In genomic region chr11:65135633-65136145, GRCh38 we compare ENCODE assay signal across 8 cellular contexts. TPM values are rescaled to one million over a fixed set of nuclear protein-coding genes. Genes with fewer than 3 reads are reported as not detected.
DNase-seq lines count a peak whose midpoint lies in the region; ATAC-seq and TF ChIP-seq lines count a peak whose summit lies in the region.

No MANE protein-coding gene starts in this region.

- DNase-seq in BE2C = no peak
- DNase-seq in colonic mucosa = no peak
- no peak for DNase-seq in naive thymus-derived CD8-positive, alpha-beta T cell
- no peak for DNase-seq in head of caudate nucleus
- no peak for DNase-seq in COR-L47 (lab: John Stamatoyannopoulos, UW)
- no peak for DNase-seq in cerebellar nuclear complex (lab: John Stamatoyannopoulos, UW)

- intact Hi-C loops in colonic mucosa (cut with DNase I) = loop anchor here (5.0 kb wide), 1 partner anchor 47 kb away; the partner anchor contains the start of gene CAPN1
- intact Hi-C loops in head of caudate nucleus (cut with DNase I) = no loop called here

- H3K79me2 ChIP-seq in Loucy (ENCODE audit: insufficient read depth, low read length) = peaks cover 26% of the 10 kb centered on the region

- peak overlapping the region; percentile 99 to 100 (median 100) for H3K27ac Mint-ChIP-seq in naive thymus-derived CD8-positive, alpha-beta T cell

- no peaks in the 10 kb centered on the region for H3K4me1 ChIP-seq in BE2C
- H3K4me1 ChIP-seq in Loucy (ENCODE audit: insufficient read depth, low read length, poor library complexity, severe bottlenecking) = peaks cover 24% of the 10 kb centered on the region
- peaks cover 15% of the 10 kb centered on the region for H3K4me1 ChIP-seq in colonic mucosa

- H3K4me3 ChIP-seq in BE2C (ENCODE audit: low read depth, low read length) (peak overlapping the region; percentile 73), Loucy (ENCODE audit: low read length, poor library complexity, severe bottlenecking) (peak overlapping the region; percentile 84), colonic mucosa (peak overlapping the region; percentile 86)

- POLR2A ChIA-PET in naive thymus-derived CD8-positive, alpha-beta T cell (lab: Charles Lee) = interaction anchor here (0.5 to 5.6 kb wide), 25 partner anchors 12 to 1177 kb away, joined by 3 to 135 read pairs (median 5); partner anchors contain the start of genes ARL2, CAPN1, DPF2 and FAU

- H3K4me1 Mint-ChIP-seq in naive thymus-derived CD8-positive, alpha-beta T cell = peaks cover 26 to 55% (median 45%) of the 10 kb centered on the region in 4 donors

- ATAC-seq in naive thymus-derived CD8-positive, alpha-beta T cell = no peak
- ATAC-seq in GM21529 (IDR thresholded peaks at IDR 0.05; ENCODE audit: unreplicated experiment) = no peak

- H3K27me3 ChIP-seq in BE2C (no peaks in the 10 kb centered on the region), Loucy (ENCODE audit: insufficient read depth, low read length, poor library complexity, severe bottlenecking) (no peaks in the 10 kb centered on the region), colonic mucosa (no peaks in the 10 kb centered on the region)

- peak overlapping the region; percentile 98 for H3K4me2 ChIP-seq in Loucy (ENCODE audit: low read depth, low read length, poor library complexity, severe bottlenecking)

- no peaks in the 10 kb centered on the region for H3F3A ChIP-seq in Loucy (ENCODE audit: low read depth)

- H3K9me2 ChIP-seq in Loucy (replicated peaks; ENCODE audit: low read depth, low read length) = no peaks in the 10 kb centered on the region

- H4K20me1 ChIP-seq in Loucy (ENCODE audit: insufficient read depth, low read length, poor library complexity, severe bottlenecking) = peaks cover 21% of the 10 kb centered on the region

- H3K36me3 Mint-ChIP-seq in naive thymus-derived CD8-positive, alpha-beta T cell = peaks cover 0 to 13% (median 0%) of the 10 kb centered on the region in 3 donors

- H3K36me3 ChIP-seq in BE2C (0 out of 2 replicates have a peak, but pooled peaks cover 6% of the 10 kb centered on the region), Loucy (ENCODE audit: insufficient read depth, low read length) (peaks cover 8% of the 10 kb centered on the region; the same call in 1 of the 2 replicates), colonic mucosa (peaks cover 10% of the 10 kb centered on the region)

- TF ChIP-seq CTCF in BE2C (IDR thresholded peaks at IDR 0.05; ENCODE audit: low read depth, low read length) (no peak), Loucy (conservative IDR thresholded peaks at IDR 0.05; ENCODE audit: low read length) (no peak), colonic mucosa (IDR thresholded peaks at IDR 0.05) (no peak)

- H3K27ac ChIP-seq in colonic mucosa = peak overlapping the region; percentile 94

- no peaks in the 10 kb centered on the region for H3K9me3 Mint-ChIP-seq in naive thymus-derived CD8-positive, alpha-beta T cell

- H2AFZ ChIP-seq in Loucy (ENCODE audit: low read length) = peak overlapping the region; percentile 92; the same call in 1 of the 2 replicates

- H3K4me3 Mint-ChIP-seq in naive thymus-derived CD8-positive, alpha-beta T cell = peak overlapping the region; percentile 94 to 100 (median 98)

- peak overlapping the region; percentile 88 for H3K9ac ChIP-seq in Loucy (ENCODE audit: low read depth, low read length, poor library complexity, severe bottlenecking)
- peak overlapping the region; percentile 96 to 98 for H3K9ac ChIP-seq in colonic mucosa (ENCODE audit: low read depth in 2 of 2, low read length in 2 of 2)

- H3K9me3 ChIP-seq in BE2C = no peaks in the 10 kb centered on the region
- H3K9me3 ChIP-seq in Loucy (ENCODE audit: insufficient read depth, low read depth, low read length) = no peaks in the 10 kb centered on the region
- H3K9me3 ChIP-seq in colonic mucosa = no peaks in the 10 kb centered on the region

- H3K27me3 Mint-ChIP-seq in naive thymus-derived CD8-positive, alpha-beta T cell = no peaks in the 10 kb centered on the region

RNA-seq across cellular contexts. Expression of gene SYVN1, which starts 1.4 kb away (rescaled TPM):
- polyA plus RNA-seq in BE2C (2012; ENCODE audit: insufficient read depth, insufficient read length, low read depth) = 52.2 TPM
- 10 to 100 TPM; 64.3 to 66.0 TPM for total RNA-seq in colonic mucosa
- total RNA-seq in naive thymus-derived CD8-positive, alpha-beta T cell = 10 to 100 TPM; 61.9 to 65.2 TPM
- 10 to 100 TPM in 1 of 3 donors, 1 to 10 TPM in 2; 7.9 to 10.6 (median 8.2) TPM for polyA plus RNA-seq in naive thymus-derived CD8-positive, alpha-beta T cell

RNA-seq across cellular contexts. Expression of gene MRPL49, which starts 13.6 kb away (rescaled TPM):
- 53.6 TPM for polyA plus RNA-seq in BE2C (2012; ENCODE audit: insufficient read depth, insufficient read length, low read depth)
- total RNA-seq in colonic mucosa = 10 to 100 TPM; 60.7 to 72.3 TPM
- 10 to 100 TPM; 76.0 to 76.2 TPM for total RNA-seq in naive thymus-derived CD8-positive, alpha-beta T cell
- 10 to 100 TPM; 78.9 to 96.9 (median 90.1) TPM for polyA plus RNA-seq in naive thymus-derived CD8-positive, alpha-beta T cell

RNA-seq across cellular contexts. Expression of gene FAU, which starts 13.8 kb away (rescaled TPM):
- polyA plus RNA-seq in BE2C (2012; ENCODE audit: insufficient read depth, insufficient read length, low read depth) = 1,521 TPM
- 100 to 1,000 TPM; 752 to 950 TPM for total RNA-seq in colonic mucosa
- 1,000 to 10,000 TPM; 1,487 to 1,501 TPM for total RNA-seq in naive thymus-derived CD8-positive, alpha-beta T cell
- 1,000 to 10,000 TPM; 1,097 to 1,366 (median 1,350) TPM for polyA plus RNA-seq in naive thymus-derived CD8-positive, alpha-beta T cell

RNA-seq across cellular contexts. Expression of gene ZNHIT2, which starts 18.2 kb away (rescaled TPM):
- polyA plus RNA-seq in BE2C (2012; ENCODE audit: insufficient read depth, insufficient read length, low read depth) = 201 TPM
- total RNA-seq in colonic mucosa = 10 to 100 TPM in 1 of 2 donors, 1 to 10 TPM in 1; 8.1 to 17.3 TPM
- total RNA-seq in naive thymus-derived CD8-positive, alpha-beta T cell = 10 to 100 TPM; 16.6 to 17.9 TPM
- polyA plus RNA-seq in naive thymus-derived CD8-positive, alpha-beta T cell = 10 to 100 TPM; 24.3 to 33.1 (median 29.8) TPM

RNA-seq across cellular contexts. Expression of gene TM7SF2, which starts 24.0 kb away (rescaled TPM):
- polyA plus RNA-seq in BE2C (2012; ENCODE audit: insufficient read depth, insufficient read length, low read depth) = 22.5 TPM
- total RNA-seq in colonic mucosa = 10 to 100 TPM; 26.6 to 40.0 TPM
- total RNA-seq in naive thymus-derived CD8-positive, alpha-beta T cell = 10 to 100 TPM; 29.0 to 29.2 TPM
- polyA plus RNA-seq in naive thymus-derived CD8-positive, alpha-beta T cell = 10 to 100 TPM; 17.4 to 22.6 (median 21.2) TPM
